13 cellular contexts compared by ENCODE assay signal in the genomic region with DNA sequence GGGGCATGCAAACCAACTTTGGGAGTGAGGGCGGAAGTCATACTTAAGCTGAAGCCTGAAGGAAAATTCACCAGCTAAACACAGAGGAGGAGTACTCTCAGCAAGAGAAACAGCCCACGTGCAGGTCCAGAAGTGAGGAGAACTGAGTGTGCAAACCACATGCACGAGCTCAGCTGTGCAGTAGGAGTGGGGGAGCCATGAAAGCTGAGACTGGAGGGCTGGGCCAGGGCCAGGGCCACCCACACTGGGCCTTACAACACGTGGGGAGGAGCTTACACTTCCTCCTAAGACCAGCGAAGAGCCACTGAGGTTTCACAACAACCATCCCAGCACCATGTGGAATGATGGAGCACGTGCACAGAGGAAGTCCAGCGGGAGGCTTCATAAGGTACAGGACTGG. TPM values are rescaled to one million over a fixed set of nuclear protein-coding genes. Genes with fewer than 3 reads are reported as not detected.
A peak's percentile ranks its signal among the peaks of the same experiment; 100 is the strongest.
DNase-seq lines count a peak whose midpoint lies in the region; ATAC-seq and TF ChIP-seq lines count a peak whose summit lies in the region.
"Had no signal": no experiment of that assay in that cellular context is flagged by ENCODE, and none has a peak within 500 bp of the region (broad histone marks: within the 10 kb centered on the region; RNA-seq: fewer than 3 reads in every experiment).

No MANE protein-coding gene starts in this region.

- no peak for TF ChIP-seq CTCF in RWPE2 (IDR thresholded peaks at IDR 0.05; ENCODE audit: poor library complexity, severe bottlenecking)
- TF ChIP-seq CTCF in fibroblast of villous mesenchyme (IDR thresholded peaks at IDR 0.05; ENCODE audit: insufficient read depth, low read depth, low read length), result no peak
- no peak for TF ChIP-seq CTCF in thyroid gland (IDR thresholded peaks at IDR 0.05)

- no peak for TF ChIP-seq POLR2A in thyroid gland (IDR thresholded peaks at IDR 0.05)

- no peaks in the 10 kb centered on the region for H3K9me3 ChIP-seq in RWPE2 (ENCODE audit: severe bottlenecking)
- H3K9me3 ChIP-seq in thyroid gland, result no peaks in the 10 kb centered on the region
- H3K9me3 ChIP-seq: testis had no signal

- ATAC-seq in RWPE2 (ENCODE audit: low read depth) (peak; percentile 60), GM21717 (IDR thresholded peaks at IDR 0.05; ENCODE audit: unreplicated experiment) (no peak)
- ATAC-seq: activated CD8-positive, alpha-beta memory T cell treated with anti-CD3 and anti-CD28 coated beads, Interleukin-2, amount 10 ng/mL, durations not matched to agents 7 days and 5 days; activated naive CD8-positive, alpha-beta T cell treated with anti-CD3 and anti-CD28 coated beads, Interleukin-2, amount 50 U/mL, for 24 hours had no signal

- H3K36me3 ChIP-seq in RWPE2 (ENCODE audit: low read depth) (no peaks in the 10 kb centered on the region), thyroid gland (no peaks in the 10 kb centered on the region)

- H3K27ac ChIP-seq in RWPE2 (ENCODE audit: poor library complexity, severe bottlenecking) (no peak overlapping the region), thyroid gland (no peak overlapping the region)
- H3K27ac ChIP-seq: testis had no signal

- H3K4me1 ChIP-seq in RWPE2 (ENCODE audit: insufficient read depth, poor library complexity, severe bottlenecking), result no peaks in the 10 kb centered on the region
- H3K4me1 ChIP-seq in thyroid gland, result peaks cover 11 to 14% of the 10 kb centered on the region in 2 donors
- H3K4me1 ChIP-seq: testis had no signal

- DNase-seq in HCEC 1CT (peak; percentile 51), RWPE2 (ENCODE audit: low spot score) (no peak), fibroblast of villous mesenchyme (ENCODE audit: low read depth) (peak; percentile 63), thyroid gland (peak; percentile 51 to 55), NCI-H2107 (lab: John Stamatoyannopoulos, UW) (no peak)
- DNase-seq in stimulated activated CD4-positive, alpha-beta T cell treated with anti-CD3 and anti-CD28 coated beads, Interleukin-4, amount 100 ng/mL, for 1 hour, result no peak
- DNase-seq: activated CD8-positive, alpha-beta memory T cell treated with anti-CD3 and anti-CD28 coated beads, Interleukin-2, amount 10 ng/mL, durations not matched to agents 7 days and 5 days; activated naive CD8-positive, alpha-beta T cell treated with anti-CD3 and anti-CD28 coated beads, Interleukin-2, amount 50 U/mL, for 24 hours; NCI-H1105 treated with DMSO at 0.1 percent for 48 hours; occipital lobe; testis had no signal

- intact Hi-C loops in thyroid gland (cut with DNase I), result no loop called here

- H3K27me3 ChIP-seq in RWPE2 (ENCODE audit: insufficient read depth, poor library complexity, severe bottlenecking) (no peaks in the 10 kb centered on the region), thyroid gland (no peaks in the 10 kb centered on the region)
- H3K27me3 ChIP-seq: testis had no signal

- 35 to 44% methylated on average over 7 of the region's 7 CpGs for WGBS in thyroid gland, 2 donors

- H3K4me3 ChIP-seq in RWPE2 (ENCODE audit: severe bottlenecking), result no peak overlapping the region
- H3K4me3 ChIP-seq in fibroblast of villous mesenchyme (ENCODE audit: low read depth, low read length), result no peak overlapping the region
- no peak overlapping the region for H3K4me3 ChIP-seq in thyroid gland (replicated peaks in 1 of 3)
- H3K4me3 ChIP-seq: testis had no signal

RNA-seq across cellular contexts. Expression of a gene that starts 9.3 kb away (rescaled TPM):
- total RNA-seq in fibroblast of villous mesenchyme, result 0.32 and 2.2 TPM in 2 replicates
- total RNA-seq in thyroid gland, result 10 to 100 TPM; 38.7 to 80.1 (median 54.0) TPM
- total RNA-seq: OCI-LY7 had no signal

Comparison
In these comparisons a context has a peak if more than half of its experiments do, and no peak if none do; other contexts are left out.
1. DNase-seq: peak in HCEC 1CT (single experiment), fibroblast of villous mesenchyme (single experiment) and thyroid gland (2 of 2); none in RWPE2 (single experiment), NCI-H2107 (single experiment) and stimulated activated CD4-positive, alpha-beta T cell treated with anti-CD3 and anti-CD28 coated beads, Interleukin-4, amount 100 ng/mL, for 1 hour (single experiment).
2. RNA of a gene that starts 9.3 kb away (total RNA-seq): 38.7 to 80.1 TPM in thyroid gland; 0.32 to 2.2 TPM in fibroblast of villous mesenchyme; every median in the first group is over 10 times any median in the second.